Comparison of ENCODE assay signal across 8 cellular contexts in the genomic region with DNA sequence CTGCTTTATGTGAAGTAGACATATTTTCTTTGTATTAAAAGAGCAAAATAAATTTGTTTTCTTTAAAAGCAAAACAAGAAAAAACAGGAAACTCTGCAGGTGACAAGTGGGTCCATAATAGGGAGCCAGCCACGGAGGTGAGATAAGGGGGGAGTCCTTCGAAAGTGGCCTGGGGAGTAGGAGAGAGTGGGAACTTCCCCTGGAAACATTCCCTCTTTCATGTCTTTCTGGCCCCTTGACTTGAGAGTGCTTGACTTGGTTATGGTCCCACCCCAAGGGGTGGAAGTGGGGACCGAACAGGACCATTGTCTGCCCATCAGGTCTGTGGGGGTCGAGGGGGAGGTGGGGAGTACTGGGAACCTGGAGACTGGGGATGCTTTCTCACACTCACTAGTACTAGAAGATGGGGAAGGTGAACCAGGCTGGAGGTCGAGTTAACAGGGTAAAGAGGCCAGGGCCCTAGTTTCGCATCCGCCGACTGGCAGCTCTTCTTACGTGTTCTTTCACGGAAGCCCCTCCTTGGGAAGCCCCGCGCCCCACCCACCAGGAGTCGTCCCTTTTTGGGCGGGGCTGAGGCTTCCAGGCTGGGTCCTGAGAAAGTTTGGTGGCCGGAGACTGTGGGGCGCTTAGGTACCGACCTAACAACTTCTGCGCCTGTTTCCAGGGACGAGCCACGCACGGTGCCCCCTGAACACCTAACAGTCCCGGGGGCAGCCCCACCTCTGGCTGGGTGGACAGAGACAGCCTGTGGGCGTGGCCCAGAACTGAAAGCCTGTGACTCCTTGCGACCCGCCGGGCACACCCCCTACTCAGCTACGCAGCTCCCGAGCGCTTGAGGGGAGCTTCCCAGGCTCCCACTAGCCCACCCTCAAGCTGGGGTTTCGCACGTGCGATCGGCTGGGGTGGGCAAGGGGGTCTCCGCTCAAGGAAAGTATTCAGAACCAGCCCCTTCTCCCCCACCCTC. TPM values are rescaled to one million over a fixed set of nuclear protein-coding genes. Genes with fewer than 3 reads are reported as not detected.
DNase-seq lines count a peak whose midpoint lies in the region; ATAC-seq and TF ChIP-seq lines count a peak whose summit lies in the region.

No MANE protein-coding gene starts in this region.

- peak overlapping the region; percentile 24; the same call in 1 of the 2 replicates for H3K27ac ChIP-seq in IMR-90 (ENCODE audit: insufficient read depth, low read length)
- H3K27ac ChIP-seq in testis: no peak overlapping the region

- no peak for TF ChIP-seq CTCF in Caco-2 (IDR thresholded peaks at IDR 0.05; ENCODE audit: insufficient read depth in 1 of 2, low read depth in 1 of 2, low read length in 1 of 2, severe bottlenecking in 1 of 2, unreplicated experiment in 1 of 2)
- TF ChIP-seq CTCF in IMR-90 (conservative IDR thresholded peaks at IDR 0.05; ENCODE audit: low read depth, low read length): no peak
- no peak for TF ChIP-seq CTCF in nephron (IDR thresholded peaks at IDR 0.05; ENCODE audit: unreplicated experiment in 3 of 3)
- TF ChIP-seq CTCF in testis (IDR thresholded peaks at IDR 0.05): no peak

- peak overlapping the region; percentile 99 for H2AFZ ChIP-seq in IMR-90 (replicated peaks; ENCODE audit: low read length, poor library complexity)

- H3K9me1 ChIP-seq in IMR-90 (ENCODE audit: insufficient read depth, low read length): peaks cover 5% of the 10 kb centered on the region; the same call in 1 of the 2 replicates

- H3K27me3 Mint-ChIP-seq in Caco-2 (ENCODE audit: insufficient read depth, unreplicated experiment): no peaks in the 10 kb centered on the region
- H3K27me3 Mint-ChIP-seq in activated CD4-positive, alpha-beta T cell treated with anti-CD3 and anti-CD28 coated beads, Interleukin-2, amount 10 ng/mL, durations not matched to agents 24 days and 14 days: no peaks in the 10 kb centered on the region
- H3K27me3 Mint-ChIP-seq in effector memory CD8-positive, alpha-beta T cell: peaks cover 4 to 19% of the 10 kb centered on the region in 2 donors
- peaks cover 93% of the 10 kb centered on the region for H3K27me3 Mint-ChIP-seq in nephron (ENCODE audit: low read depth)

- peak; percentile 31 for ATAC-seq in GM21360 (IDR thresholded peaks at IDR 0.05; ENCODE audit: unreplicated experiment)
- peak; percentile 7; the same call in 1 of the 2 replicates for ATAC-seq in IMR-90 (ENCODE audit: low read depth)
- peak; percentile 51 for ATAC-seq in effector memory CD8-positive, alpha-beta T cell (replicated peaks)

- H4K20me1 ChIP-seq in IMR-90 (ENCODE audit: insufficient read depth, low read length): peaks cover 30% of the 10 kb centered on the region

- H2AK5ac ChIP-seq in IMR-90 (ENCODE audit: low read depth, low read length): peak overlapping the region; percentile 76; the same call in 1 of the 2 replicates

- H3K9me3 ChIP-seq in Caco-2 (no peaks in the 10 kb centered on the region), IMR-90 (ENCODE audit: control insufficient read depth, insufficient read depth, low read length) (no peaks in the 10 kb centered on the region), testis (no peaks in the 10 kb centered on the region)

- H3K4me3 Mint-ChIP-seq in Caco-2 (ENCODE audit: unreplicated experiment): peak overlapping the region; percentile 86
- peak overlapping the region; percentile 92 for H3K4me3 Mint-ChIP-seq in activated CD4-positive, alpha-beta T cell treated with anti-CD3 and anti-CD28 coated beads, Interleukin-2, amount 10 ng/mL, durations not matched to agents 24 days and 14 days
- peak overlapping the region; percentile 79 to 87 for H3K4me3 Mint-ChIP-seq in effector memory CD8-positive, alpha-beta T cell
- H3K4me3 Mint-ChIP-seq in nephron: peak overlapping the region; percentile 73 to 86 (median 85)

- no peak overlapping the region for H2BK20ac ChIP-seq in IMR-90 (ENCODE audit: low read depth, low read length)

- H3K36me3 ChIP-seq in Caco-2 (ENCODE audit: control insufficient read depth, insufficient read depth, low read length) (no peaks in the 10 kb centered on the region), IMR-90 (ENCODE audit: control insufficient read depth, insufficient read depth, low read length) (peaks cover 3% of the 10 kb centered on the region; the same call in 1 of the 2 replicates), testis (ENCODE audit: low read depth, missing control alignments) (no peaks in the 10 kb centered on the region)

- no peak overlapping the region for H3K56ac ChIP-seq in IMR-90 (ENCODE audit: extremely low read depth, insufficient read depth, low read length)

- peak overlapping the region; percentile 60 to 84; a peak in 2 of 4 replicates for H4K8ac ChIP-seq in IMR-90 (ENCODE audit: low read depth in 2 of 2, low read length in 2 of 2)

- CTCF ChIA-PET in Caco-2 (lab: Charles Lee): interaction anchor here (0.6 to 3.6 kb wide), 8 partner anchors 8 to 407 kb away, joined by 3 to 43 read pairs (median 6); a partner anchor contains a TSS
- CTCF ChIA-PET in IMR-90 (lab: Yijun Ruan, JAX): interaction anchor here (0.9 kb wide), 1 partner anchor 141 kb away, joined by 3 read pairs; no protein-coding TSS in a partner anchor

- H4K91ac ChIP-seq in IMR-90 (ENCODE audit: insufficient read depth, low read depth, low read length): peak overlapping the region; percentile 11; the same call in 1 of the 2 replicates

- WGBS in IMR-90 (ENCODE audit: extremely low coverage in 2 of 2, insufficient read length in 1 of 2), 2 experiments: 0% methylated on average over 4 of the region's 34 CpGs; no CpG with 5 or more reads in 1 of the 2 experiments
- 7 to 11% methylated on average over 26 to 29 of the region's 34 CpGs for WGBS in testis, 2 donors

- dilution Hi-C loops in IMR-90 (cut with HindIII; ENCODE audit: low sequenced_read_pairs, unreplicated experiment): no loop called here

- no peak overlapping the region for H2BK15ac ChIP-seq in IMR-90 (ENCODE audit: low read depth, low read length)

- TSS peak; percentile 29 for BruUV-seq in Caco-2 (replicated peaks; lab: Mats Ljungman, UMichigan)
- BruUV-seq in IMR-90 (replicated peaks; lab: Mats Ljungman, UMichigan): no TSS peak

- H3K14ac ChIP-seq in IMR-90 (replicated peaks; ENCODE audit: low read depth, low read length): peak overlapping the region; percentile 77

- H3K36me3 Mint-ChIP-seq in Caco-2 (ENCODE audit: insufficient read depth, unreplicated experiment): peaks cover 13% of the 10 kb centered on the region
- peaks cover 34% of the 10 kb centered on the region for H3K36me3 Mint-ChIP-seq in activated CD4-positive, alpha-beta T cell treated with anti-CD3 and anti-CD28 coated beads, Interleukin-2, amount 10 ng/mL, durations not matched to agents 24 days and 14 days (ENCODE audit: low read depth)
- peaks cover 48% of the 10 kb centered on the region for H3K36me3 Mint-ChIP-seq in effector memory CD8-positive, alpha-beta T cell (ENCODE audit: insufficient read depth)
- no peaks in the 10 kb centered on the region for H3K36me3 Mint-ChIP-seq in nephron (ENCODE audit: low read depth)

- H2BK120ac ChIP-seq in IMR-90 (ENCODE audit: low read depth, low read length): no peak overlapping the region

- H2BK5ac ChIP-seq in IMR-90 (ENCODE audit: low read depth, low read length, poor library complexity, severe bottlenecking): no peak overlapping the region

- H3K79me1 ChIP-seq in IMR-90 (ENCODE audit: low read depth in 1 of 2, low read length in 2 of 2): peaks cover 10 to 25% of the 10 kb centered on the region in 2 experiments; a peak in 2 of 4 replicates

- no peak overlapping the region for H3K18ac ChIP-seq in IMR-90 (ENCODE audit: low read depth, low read length)

- TF ChIP-seq RAD21 in IMR-90 (IDR thresholded peaks at IDR 0.05; ENCODE audit: low read length): no peak

- DNase-seq in Caco-2 (peak; percentile 62 to 63), IMR-90 (no peak), testis (peak; percentile 50), COLO829 (ENCODE audit: low spot score) (no peak)
- DNase-seq in activated CD4-positive, alpha-beta T cell treated with anti-CD3 and anti-CD28 coated beads, Interleukin-2, amount 10 ng/mL, durations not matched to agents 24 days and 14 days: peak; percentile 97
- peak; percentile 67 to 74 (median 73) for DNase-seq in effector memory CD8-positive, alpha-beta T cell

- H2AK9ac ChIP-seq in IMR-90 (replicated peaks; ENCODE audit: low read depth, low read length, poor library complexity): peak overlapping the region; percentile 96

- H3K9ac ChIP-seq in IMR-90 (ENCODE audit: low read depth, low read length): peak overlapping the region; percentile 68

- H4K5ac ChIP-seq in IMR-90 (ENCODE audit: low read depth, low read length): no peak overlapping the region

- H3K9me3 Mint-ChIP-seq in Caco-2 (ENCODE audit: unreplicated experiment): no peaks in the 10 kb centered on the region
- no peaks in the 10 kb centered on the region for H3K9me3 Mint-ChIP-seq in activated CD4-positive, alpha-beta T cell treated with anti-CD3 and anti-CD28 coated beads, Interleukin-2, amount 10 ng/mL, durations not matched to agents 24 days and 14 days
- no peaks in the 10 kb centered on the region for H3K9me3 Mint-ChIP-seq in effector memory CD8-positive, alpha-beta T cell
- H3K9me3 Mint-ChIP-seq in nephron: no peaks in the 10 kb centered on the region

- peak overlapping the region; percentile 30; the same call in 1 of the 2 replicates for H3K23ac ChIP-seq in IMR-90 (ENCODE audit: low read depth, low read length)

- H3K4me3 ChIP-seq in Caco-2 (ENCODE audit: low read depth, low read length): peak overlapping the region; percentile 94
- H3K4me3 ChIP-seq in IMR-90 (ENCODE audit: insufficient read depth, low read depth, low read length): peak overlapping the region; percentile 86
- peak overlapping the region; percentile 75 to 87 for H3K4me3 ChIP-seq in testis

- H3K27ac Mint-ChIP-seq in Caco-2 (ENCODE audit: unreplicated experiment): peak overlapping the region; percentile 31
- peak overlapping the region; percentile 97 for H3K27ac Mint-ChIP-seq in activated CD4-positive, alpha-beta T cell treated with anti-CD3 and anti-CD28 coated beads, Interleukin-2, amount 10 ng/mL, durations not matched to agents 24 days and 14 days
- H3K27ac Mint-ChIP-seq in effector memory CD8-positive, alpha-beta T cell: peak overlapping the region; percentile 97 to 98
- no peak overlapping the region for H3K27ac Mint-ChIP-seq in nephron

- peak overlapping the region; percentile 75 for H3K4ac ChIP-seq in IMR-90 (ENCODE audit: low read depth, low read length)

- H3K4me1 ChIP-seq in Caco-2 (peaks cover 4% of the 10 kb centered on the region; the same call in 1 of the 2 replicates), IMR-90 (ENCODE audit: control insufficient read depth, insufficient read depth, low read length) (peaks cover 14% of the 10 kb centered on the region; the same call in 1 of the 2 replicates), testis (peaks cover 16% of the 10 kb centered on the region)

- TF ChIP-seq POLR2A in IMR-90 (IDR thresholded peaks at IDR 0.05; ENCODE audit: low read depth, low read length) (no peak), testis (IDR thresholded peaks at IDR 0.05) (no peak)

- H3K27me3 ChIP-seq in Caco-2 (replicated peaks; ENCODE audit: control insufficient read depth, insufficient read depth, low read length) (no peaks in the 10 kb centered on the region), IMR-90 (ENCODE audit: control insufficient read depth, insufficient read depth, low read length) (peaks cover 7% of the 10 kb centered on the region; the same call in 1 of the 2 replicates), testis (no peaks in the 10 kb centered on the region)

- peaks cover 6% of the 10 kb centered on the region for H3K4me1 Mint-ChIP-seq in Caco-2 (ENCODE audit: low read depth, unreplicated experiment)
- peaks cover 51% of the 10 kb centered on the region for H3K4me1 Mint-ChIP-seq in activated CD4-positive, alpha-beta T cell treated with anti-CD3 and anti-CD28 coated beads, Interleukin-2, amount 10 ng/mL, durations not matched to agents 24 days and 14 days
- peaks cover 38 to 47% of the 10 kb centered on the region in 2 donors for H3K4me1 Mint-ChIP-seq in effector memory CD8-positive, alpha-beta T cell (ENCODE audit: low read depth in 2 of 2)
- H3K4me1 Mint-ChIP-seq in nephron: peaks cover 19% of the 10 kb centered on the region

- intact Hi-C loops in Caco-2 (cut with micrococcal nuclease; ENCODE audit: unreplicated experiment): loop anchor here (2.0 kb wide), 1 partner anchor 212 kb away; no protein-coding TSS in a partner anchor
- intact Hi-C loops in IMR-90 (cut with micrococcal nuclease): loop anchor here (1.0 to 10.0 kb wide), 2 partner anchors 26 to 264 kb away; no protein-coding TSS in a partner anchor
- intact Hi-C loops in activated CD4-positive, alpha-beta T cell treated with anti-CD3 and anti-CD28 coated beads, Interleukin-2, amount 10 ng/mL, durations not matched to agents 24 days and 14 days (cut with micrococcal nuclease): loop anchor here (1.0 to 5.0 kb wide), 3 partner anchors 52 to 212 kb away; a partner anchor contains a TSS
- intact Hi-C loops in testis (cut with DNase I; ENCODE audit: low total_unique reads): loop anchor here (5.0 kb wide), 1 partner anchor 182 kb away; no protein-coding TSS in a partner anchor

- H3K4me2 ChIP-seq in IMR-90 (ENCODE audit: low read depth, low read length): peak overlapping the region; percentile 87

- in situ Hi-C loops in IMR-90 (cut with MboI; ENCODE audit: low sequenced_read_pairs): loop anchor here (5.0 kb wide), 1 partner anchor 197 kb away; a partner anchor contains a TSS

- POLR2A ChIA-PET in Caco-2 (lab: Charles Lee) (interaction anchor here (0.6 to 2.3 kb wide), 4 partner anchors 12 to 213 kb away, joined by 3 to 13 read pairs (median 3); a partner anchor contains a TSS), IMR-90 (lab: Charles Lee; ENCODE audit: unreplicated experiment) (no interaction called here)

RNA-seq across cellular contexts. Expression of a gene that starts 0.8 kb away (rescaled TPM):
- total RNA-seq in Caco-2 (2022) (16.8 and 18.3 TPM in 2 replicates), IMR-90 (2012; rRNA removed) (8.1 and 8.6 TPM in 2 replicates), testis (10 to 100 TPM; 15.9 to 23.9 TPM)
- polyA plus RNA-seq in IMR-90 (2012; rRNA removed) (14.6 and 18.6 TPM in 2 replicates), testis (ENCODE audit: insufficient read depth, low read depth, low replicate concordance) (7.4 TPM)
- 24.3 and 38.7 TPM in 2 replicates for polyA plus RNA-seq in IMR-90 (2012; cell fraction: cytosol; rRNA removed)
- polyA plus RNA-seq in IMR-90 (2012; cell fraction: nucleus; rRNA removed; ENCODE audit: low replicate concordance): 32.6 and 82.1 TPM in 2 replicates
- 28.9 and 30.1 TPM in 2 replicates for total RNA-seq in activated CD4-positive, alpha-beta T cell treated with anti-CD3 and anti-CD28 coated beads, Interleukin-2, amount 10 ng/mL, durations not matched to agents 24 days and 14 days

RNA-seq across cellular contexts. Expression of a gene that starts 0.8 kb away (rescaled TPM):
- total RNA-seq in Caco-2 (2022) (27.6 and 31.5 TPM in 2 replicates), IMR-90 (2012; rRNA removed) (1.9 and 2.3 TPM in 2 replicates), testis (10 to 100 TPM; 20.6 to 26.9 TPM)
- polyA plus RNA-seq in IMR-90 (2012; rRNA removed) (12.5 and 14.5 TPM in 2 replicates), testis (ENCODE audit: insufficient read depth, low read depth, low replicate concordance) (3.7 TPM)
- polyA plus RNA-seq in IMR-90 (2012; cell fraction: cytosol; rRNA removed): 6.2 and 16.3 TPM in 2 replicates
- 88.4 and 231 TPM in 2 replicates for polyA plus RNA-seq in IMR-90 (2012; cell fraction: nucleus; rRNA removed; ENCODE audit: low replicate concordance)
- 25.1 and 30.0 TPM in 2 replicates for total RNA-seq in activated CD4-positive, alpha-beta T cell treated with anti-CD3 and anti-CD28 coated beads, Interleukin-2, amount 10 ng/mL, durations not matched to agents 24 days and 14 days

RNA-seq across cellular contexts. Expression of a gene that starts 5.6 kb away (rescaled TPM):
- total RNA-seq in Caco-2 (2022): 39.4 and 52.0 TPM in 2 replicates
- 0.54 and 0.83 TPM in 2 replicates for total RNA-seq in IMR-90 (2012; rRNA removed)
- 6.7 and 7.5 TPM in 2 replicates for polyA plus RNA-seq in IMR-90 (2012; rRNA removed)
- polyA plus RNA-seq in IMR-90 (2012; cell fraction: cytosol; rRNA removed): 0.50 and 2.0 TPM in 2 replicates
- 125 and 166 TPM in 2 replicates for polyA plus RNA-seq in IMR-90 (2012; cell fraction: nucleus; rRNA removed; ENCODE audit: low replicate concordance)
- 48.5 and 54.0 TPM in 2 replicates for total RNA-seq in activated CD4-positive, alpha-beta T cell treated with anti-CD3 and anti-CD28 coated beads, Interleukin-2, amount 10 ng/mL, durations not matched to agents 24 days and 14 days
- total RNA-seq in testis: 10 to 100 TPM; 63.4 to 78.3 TPM
- polyA plus RNA-seq in testis (ENCODE audit: insufficient read depth, low read depth, low replicate concordance): 20.2 TPM

RNA-seq across cellular contexts. Expression of a gene that starts 8.1 kb away (rescaled TPM):
- total RNA-seq in Caco-2 (2022): 11.6 and 11.7 TPM in 2 replicates
- total RNA-seq in IMR-90 (2012; rRNA removed): 5.0 and 5.3 TPM in 2 replicates
- polyA plus RNA-seq in IMR-90 (2012; rRNA removed): 12.0 and 13.3 TPM in 2 replicates
- 19.3 and 27.2 TPM in 2 replicates for polyA plus RNA-seq in IMR-90 (2012; cell fraction: cytosol; rRNA removed)
- 18.2 and 30.1 TPM in 2 replicates for polyA plus RNA-seq in IMR-90 (2012; cell fraction: nucleus; rRNA removed; ENCODE audit: low replicate concordance)
- total RNA-seq in activated CD4-positive, alpha-beta T cell treated with anti-CD3 and anti-CD28 coated beads, Interleukin-2, amount 10 ng/mL, durations not matched to agents 24 days and 14 days: 5.5 and 5.6 TPM in 2 replicates
- total RNA-seq in testis: 10 to 100 TPM; 18.6 to 24.6 TPM
- 18.0 TPM for polyA plus RNA-seq in testis (ENCODE audit: insufficient read depth, low read depth, low replicate concordance)

RNA-seq across cellular contexts. Expression of a gene that starts 11.4 kb away (rescaled TPM):
- total RNA-seq in Caco-2 (2022): 17.4 and 22.4 TPM in 2 replicates
- 5.0 and 6.1 TPM in 2 replicates for total RNA-seq in IMR-90 (2012; rRNA removed)
- 16.9 and 17.2 TPM in 2 replicates for polyA plus RNA-seq in IMR-90 (2012; rRNA removed)
- 17.3 and 24.9 TPM in 2 replicates for polyA plus RNA-seq in IMR-90 (2012; cell fraction: cytosol; rRNA removed)
- polyA plus RNA-seq in IMR-90 (2012; cell fraction: nucleus; rRNA removed; ENCODE audit: low replicate concordance): 60.1 and 82.3 TPM in 2 replicates
- 31.0 and 36.7 TPM in 2 replicates for total RNA-seq in activated CD4-positive, alpha-beta T cell treated with anti-CD3 and anti-CD28 coated beads, Interleukin-2, amount 10 ng/mL, durations not matched to agents 24 days and 14 days
- 10 to 100 TPM; 16.2 to 34.9 TPM for total RNA-seq in testis
- 11.8 TPM for polyA plus RNA-seq in testis (ENCODE audit: insufficient read depth, low read depth, low replicate concordance)

Comparison
In these comparisons a context has a peak if more than half of its experiments do, and no peak if none do; other contexts are left out.
1. DNase-seq: peak in Caco-2 (2 of 2), activated CD4-positive, alpha-beta T cell treated with anti-CD3 and anti-CD28 coated beads, Interleukin-2, amount 10 ng/mL, durations not matched to agents 24 days and 14 days (single experiment), effector memory CD8-positive, alpha-beta T cell (3 of 3) and testis (single experiment); none in IMR-90 (single experiment) and COLO829 (single experiment).
2. H3K27ac Mint-ChIP-seq: peak in Caco-2 (single experiment), activated CD4-positive, alpha-beta T cell treated with anti-CD3 and anti-CD28 coated beads, Interleukin-2, amount 10 ng/mL, durations not matched to agents 24 days and 14 days (single experiment) and effector memory CD8-positive, alpha-beta T cell (2 of 2); none in nephron (0 of 3).
3. RNA of a gene that starts 5.6 kb away (total RNA-seq): 63.4 to 78.3 TPM in testis, 48.5 to 54.0 TPM in activated CD4-positive, alpha-beta T cell treated with anti-CD3 and anti-CD28 coated beads, Interleukin-2, amount 10 ng/mL, durations not matched to agents 24 days and 14 days and 39.4 to 52.0 TPM in Caco-2; 0.54 to 0.83 TPM in IMR-90; every median in the first group is over 10 times any median in the second.
4. Peak in every context shown above with its lines, with median percentiles within 50 percentile points of each other: H3K4me3 ChIP-seq, H3K4me3 Mint-ChIP-seq and ATAC-seq.